In the genomic region with DNA sequence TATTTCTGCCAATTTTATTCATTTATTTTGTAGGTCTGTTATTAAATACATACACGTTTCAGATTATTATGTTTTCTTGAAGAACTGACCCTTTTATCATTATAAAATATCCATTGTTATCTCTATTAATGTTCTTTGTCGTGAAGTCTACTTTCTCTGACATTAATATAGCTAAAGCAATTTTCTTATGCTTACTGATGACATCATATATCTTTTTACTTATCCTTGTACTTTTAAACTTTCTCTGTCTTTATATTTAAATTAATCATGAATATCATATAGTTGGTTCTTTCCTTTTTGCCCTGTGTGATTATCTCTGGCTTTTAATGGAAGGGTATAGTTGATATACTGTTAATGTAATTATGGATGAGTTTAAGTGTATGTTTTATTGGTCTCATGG, we compare ENCODE assay signal across 2 cellular contexts.
A peak's percentile ranks its signal among the peaks of the same experiment; 100 is the strongest.
TF ChIP-seq lines count a peak whose summit lies in the region.

No MANE protein-coding gene starts in this region.

TF ChIP-seq in HepG2, 621 proteins besides CTCF, POLR2A, EP300 and RAD21:
- TF ChIP-seq ATF7 (IDR thresholded peaks at IDR 0.05): peak; percentile 93
- no peak for TF ChIP-seq ATF7 (CRISPR knock-in tag; IDR thresholded peaks at IDR 0.05)
- TF ChIP-seq, protein P1, sequence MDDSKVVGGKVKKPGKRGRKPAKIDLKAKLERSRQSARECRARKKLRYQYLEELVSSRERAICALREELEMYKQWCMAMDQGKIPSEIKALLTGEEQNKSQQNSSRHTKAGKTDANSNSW (CRISPR knock-in tag; IDR thresholded peaks at IDR 0.05; ENCODE audit: borderline replicate concordance): no peak
- TF ChIP-seq, protein P2, sequence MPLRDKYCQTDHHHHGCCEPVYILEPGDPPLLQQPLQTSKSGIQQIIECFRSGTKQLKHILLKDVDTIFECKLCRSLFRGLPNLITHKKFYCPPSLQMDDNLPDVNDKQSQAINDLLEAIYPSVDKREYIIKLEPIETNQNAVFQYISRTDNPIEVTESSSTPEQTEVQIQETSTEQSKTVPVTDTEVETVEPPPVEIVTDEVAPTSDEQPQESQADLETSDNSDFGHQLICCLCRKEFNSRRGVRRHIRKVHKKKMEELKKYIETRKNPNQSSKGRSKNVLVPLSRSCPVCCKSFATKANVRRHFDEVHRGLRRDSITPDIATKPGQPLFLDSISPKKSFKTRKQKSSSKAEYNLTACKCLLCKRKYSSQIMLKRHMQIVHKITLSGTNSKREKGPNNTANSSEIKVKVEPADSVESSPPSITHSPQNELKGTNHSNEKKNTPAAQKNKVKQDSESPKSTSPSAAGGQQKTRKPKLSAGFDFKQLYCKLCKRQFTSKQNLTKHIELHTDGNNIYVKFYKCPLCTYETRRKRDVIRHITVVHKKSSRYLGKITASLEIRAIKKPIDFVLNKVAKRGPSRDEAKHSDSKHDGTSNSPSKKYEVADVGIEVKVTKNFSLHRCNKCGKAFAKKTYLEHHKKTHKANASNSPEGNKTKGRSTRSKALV (CRISPR knock-in tag; IDR thresholded peaks at IDR 0.05): no peak
- TF ChIP-seq, protein P3, sequence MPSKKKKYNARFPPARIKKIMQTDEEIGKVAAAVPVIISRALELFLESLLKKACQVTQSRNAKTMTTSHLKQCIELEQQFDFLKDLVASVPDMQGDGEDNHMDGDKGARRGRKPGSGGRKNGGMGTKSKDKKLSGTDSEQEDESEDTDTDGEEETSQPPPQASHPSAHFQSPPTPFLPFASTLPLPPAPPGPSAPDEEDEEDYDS (CRISPR knock-in tag; IDR thresholded peaks at IDR 0.05): no peak
- no peak for TF ChIP-seq SOX13 (IDR thresholded peaks at IDR 0.05)
- no peak for TF ChIP-seq SOX13 (CRISPR knock-in tag; conservative IDR thresholded peaks at IDR 0.05 in 1 of 2, IDR thresholded peaks at IDR 0.05 in 1 of 2)
- peak; percentile 37 for TF ChIP-seq CREB1 (IDR thresholded peaks at IDR 0.05)
- no peak for TF ChIP-seq CREB1 (CRISPR knock-in tag; IDR thresholded peaks at IDR 0.05)
- TF ChIP-seq, protein P4, sequence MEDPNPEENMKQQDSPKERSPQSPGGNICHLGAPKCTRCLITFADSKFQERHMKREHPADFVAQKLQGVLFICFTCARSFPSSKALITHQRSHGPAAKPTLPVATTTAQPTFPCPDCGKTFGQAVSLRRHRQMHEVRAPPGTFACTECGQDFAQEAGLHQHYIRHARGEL (CRISPR knock-in tag; IDR thresholded peaks at IDR 0.05): no peak
- TF ChIP-seq DPF2 (CRISPR knock-in tag; IDR thresholded peaks at IDR 0.05; ENCODE audit: borderline replicate concordance, low read depth): no peak

TF ChIP-seq in GM12878, 131 proteins besides CTCF, POLR2A, EP300 and RAD21:
- peak; percentile 39; the same call in 1 of the 2 replicates for TF ChIP-seq ATF7 (IDR thresholded peaks at IDR 0.05; ENCODE audit: low read depth)
- no peak for TF ChIP-seq HDAC2 (IDR thresholded peaks at IDR 0.05)
